10 cellular contexts compared by ENCODE assay signal in the genomic region with DNA sequence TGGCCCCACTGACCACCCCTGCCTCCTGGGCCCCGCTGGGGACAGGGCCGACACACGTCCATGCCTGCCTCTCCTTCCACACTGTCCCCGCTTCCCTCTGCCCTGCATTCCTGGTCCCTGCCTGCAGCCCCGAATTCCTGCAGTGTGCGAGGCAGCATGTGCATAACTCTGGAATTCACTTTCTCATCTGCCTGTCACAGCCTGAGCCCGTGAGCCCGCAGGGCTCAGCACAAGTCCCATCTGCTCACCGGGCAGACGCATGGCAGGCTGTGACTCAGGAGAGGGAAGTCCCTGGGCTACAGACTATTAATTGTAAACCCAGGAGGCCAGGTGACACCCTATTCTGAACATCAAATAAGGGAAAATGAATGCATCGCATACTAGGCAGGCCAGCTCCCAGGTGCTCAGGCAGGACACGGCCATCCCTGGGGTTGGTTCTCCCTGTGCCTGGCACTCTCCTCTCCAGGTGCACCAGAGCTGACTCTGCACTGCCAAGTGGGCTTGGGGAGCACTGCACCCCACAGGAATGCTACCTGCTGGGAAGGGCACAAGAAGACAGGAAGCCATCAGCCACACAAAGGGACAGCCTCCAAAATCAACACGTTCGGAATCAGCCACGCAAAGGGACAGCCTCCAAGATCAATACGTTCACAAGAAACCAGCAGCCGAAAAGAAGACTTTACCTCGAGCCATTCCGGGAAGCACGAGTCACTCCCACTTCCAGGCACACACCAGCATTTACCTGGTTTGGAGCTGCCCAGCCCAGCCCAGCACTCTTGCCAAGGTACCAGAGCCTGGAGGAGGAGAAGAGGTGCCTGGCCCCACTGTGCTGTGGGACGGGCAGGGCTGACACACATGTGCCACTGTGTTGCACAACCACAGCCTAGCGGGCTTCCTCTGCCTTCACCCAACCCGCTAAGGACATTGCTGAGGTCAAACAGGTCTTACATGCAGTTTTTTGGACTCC.
A peak's percentile ranks its signal among the peaks of the same experiment; 100 is the strongest.
DNase-seq lines count a peak whose midpoint lies in the region; ATAC-seq and TF ChIP-seq lines count a peak whose summit lies in the region.
"Had no signal": no experiment of that assay in that cellular context is flagged by ENCODE, and none has a peak within 500 bp of the region (broad histone marks: within the 10 kb centered on the region; RNA-seq: fewer than 3 reads in every experiment).

No MANE protein-coding gene starts in this region.

- no peaks in the 10 kb centered on the region for H3K9me3 Mint-ChIP-seq in activated CD8-positive, alpha-beta memory T cell treated with anti-CD3 and anti-CD28 coated beads, Interleukin-2, amount 10 ng/mL, durations not matched to agents 7 days and 5 days (ENCODE audit: low read depth)
- no peaks in the 10 kb centered on the region for H3K9me3 Mint-ChIP-seq in activated CD8-positive, alpha-beta T cell treated with anti-CD3 and anti-CD28 coated beads, Interleukin-2, amount 10 ng/mL, durations not matched to agents 7 days and 5 days (ENCODE audit: insufficient read depth)
- H3K9me3 Mint-ChIP-seq: neural crest cell had no signal

- H3K4me3 ChIP-seq in SJCRH30 (no peak overlapping the region), upper lobe of right lung (no peak overlapping the region)

- H3K27me3 Mint-ChIP-seq in activated CD8-positive, alpha-beta memory T cell treated with anti-CD3 and anti-CD28 coated beads, Interleukin-2, amount 10 ng/mL, durations not matched to agents 7 days and 5 days, result peaks cover 11% of the 10 kb centered on the region
- peaks cover 20% of the 10 kb centered on the region for H3K27me3 Mint-ChIP-seq in activated CD8-positive, alpha-beta T cell treated with anti-CD3 and anti-CD28 coated beads, Interleukin-2, amount 10 ng/mL, durations not matched to agents 7 days and 5 days (ENCODE audit: low read depth)

- H3K27ac ChIP-seq in SJCRH30, result no peak overlapping the region
- no peak overlapping the region for H3K27ac ChIP-seq in upper lobe of right lung

- H3K27me3 ChIP-seq in SJCRH30, result 0 out of 2 replicates have a peak, but pooled peaks cover 4% of the 10 kb centered on the region
- H3K27me3 ChIP-seq in upper lobe of right lung, result no peaks in the 10 kb centered on the region

- H3K4me3 Mint-ChIP-seq in activated CD8-positive, alpha-beta memory T cell treated with anti-CD3 and anti-CD28 coated beads, Interleukin-2, amount 10 ng/mL, durations not matched to agents 7 days and 5 days, result no peak overlapping the region
- no peak overlapping the region for H3K4me3 Mint-ChIP-seq in activated CD8-positive, alpha-beta T cell treated with anti-CD3 and anti-CD28 coated beads, Interleukin-2, amount 10 ng/mL, durations not matched to agents 7 days and 5 days
- H3K4me3 Mint-ChIP-seq: neural crest cell had no signal

- no peak for ATAC-seq in activated CD8-positive, alpha-beta memory T cell treated with anti-CD3 and anti-CD28 coated beads, Interleukin-2, amount 10 ng/mL, durations not matched to agents 7 days and 5 days
- ATAC-seq in upper lobe of right lung (peak; percentile 63), HG03175 (IDR thresholded peaks at IDR 0.05; ENCODE audit: unreplicated experiment) (no peak)
- ATAC-seq in activated CD8-positive, alpha-beta T cell treated with anti-CD3 and anti-CD28 coated beads, Interleukin-2, amount 10 ng/mL, durations not matched to agents 7 days and 5 days, result no peak

- POLR2A ChIA-PET in activated CD8-positive, alpha-beta T cell treated with anti-CD3 and anti-CD28 coated beads, Interleukin-2, amount 10 ng/mL, durations not matched to agents 7 days and 5 days (lab: Charles Lee), result interaction anchor here (0.5 kb wide), 1 partner anchor 228 kb away, joined by 3 read pairs; no protein-coding TSS in a partner anchor

- peak; percentile 12 for DNase-seq in activated CD8-positive, alpha-beta memory T cell treated with anti-CD3 and anti-CD28 coated beads, Interleukin-2, amount 50 U/mL, for 4 hours
- no peak for DNase-seq in activated CD8-positive, alpha-beta memory T cell treated with anti-CD3 and anti-CD28 coated beads, Interleukin-2, amount 10 ng/mL, durations not matched to agents 7 days and 5 days
- peak; percentile 26 to 35 for DNase-seq in SJCRH30
- DNase-seq in left kidney (ENCODE audit: low read depth, low spot score), result peak; percentile 75
- DNase-seq in upper lobe of right lung, result peak; percentile 66
- DNase-seq in activated CD8-positive, alpha-beta T cell treated with anti-CD3 and anti-CD28 coated beads, Interleukin-2, amount 10 ng/mL, durations not matched to agents 7 days and 5 days, result no peak
- DNase-seq in NCI-H1092 (lab: John Stamatoyannopoulos, UW), result no peak
- DNase-seq: erythroblast had no signal

- peaks cover 12% of the 10 kb centered on the region for H3K4me1 Mint-ChIP-seq in activated CD8-positive, alpha-beta memory T cell treated with anti-CD3 and anti-CD28 coated beads, Interleukin-2, amount 10 ng/mL, durations not matched to agents 7 days and 5 days
- peaks cover 31% of the 10 kb centered on the region for H3K4me1 Mint-ChIP-seq in activated CD8-positive, alpha-beta T cell treated with anti-CD3 and anti-CD28 coated beads, Interleukin-2, amount 10 ng/mL, durations not matched to agents 7 days and 5 days (ENCODE audit: low read depth)

- no peak overlapping the region for H3K27ac Mint-ChIP-seq in activated CD8-positive, alpha-beta memory T cell treated with anti-CD3 and anti-CD28 coated beads, Interleukin-2, amount 10 ng/mL, durations not matched to agents 7 days and 5 days
- no peak overlapping the region for H3K27ac Mint-ChIP-seq in activated CD8-positive, alpha-beta T cell treated with anti-CD3 and anti-CD28 coated beads, Interleukin-2, amount 10 ng/mL, durations not matched to agents 7 days and 5 days

- H3K4me1 ChIP-seq in SJCRH30 (no peaks in the 10 kb centered on the region), upper lobe of right lung (peaks cover 12% of the 10 kb centered on the region)

- CTCF ChIA-PET in activated CD8-positive, alpha-beta memory T cell treated with anti-CD3 and anti-CD28 coated beads, Interleukin-2, amount 10 ng/mL, durations not matched to agents 7 days and 5 days (lab: Charles Lee), result no interaction called here
- CTCF ChIA-PET in activated CD8-positive, alpha-beta T cell treated with anti-CD3 and anti-CD28 coated beads, Interleukin-2, amount 10 ng/mL, durations not matched to agents 7 days and 5 days (lab: Charles Lee), result no interaction called here

- TF ChIP-seq CTCF in upper lobe of right lung (IDR thresholded peaks at IDR 0.05), result no peak

- H3K9me3 ChIP-seq in SJCRH30 (replicated peaks) (no peaks in the 10 kb centered on the region), upper lobe of right lung (no peaks in the 10 kb centered on the region)

- H3K36me3 Mint-ChIP-seq in activated CD8-positive, alpha-beta memory T cell treated with anti-CD3 and anti-CD28 coated beads, Interleukin-2, amount 10 ng/mL, durations not matched to agents 7 days and 5 days, result no peaks in the 10 kb centered on the region
- no peaks in the 10 kb centered on the region for H3K36me3 Mint-ChIP-seq in activated CD8-positive, alpha-beta T cell treated with anti-CD3 and anti-CD28 coated beads, Interleukin-2, amount 10 ng/mL, durations not matched to agents 7 days and 5 days (ENCODE audit: low read depth)

- H3K36me3 ChIP-seq in SJCRH30 (no peaks in the 10 kb centered on the region), upper lobe of right lung (no peaks in the 10 kb centered on the region)

- intact Hi-C loops in upper lobe of right lung (cut with DNase I), result no loop called here

Comparison
In these comparisons a context has a peak if more than half of its experiments do, and no peak if none do; other contexts are left out.
1. DNase-seq: peak in activated CD8-positive, alpha-beta memory T cell treated with anti-CD3 and anti-CD28 coated beads, Interleukin-2, amount 50 U/mL, for 4 hours (single experiment), SJCRH30 (2 of 2), left kidney (single experiment) and upper lobe of right lung (single experiment); none in activated CD8-positive, alpha-beta memory T cell treated with anti-CD3 and anti-CD28 coated beads, Interleukin-2, amount 10 ng/mL, durations not matched to agents 7 days and 5 days (single experiment), activated CD8-positive, alpha-beta T cell treated with anti-CD3 and anti-CD28 coated beads, Interleukin-2, amount 10 ng/mL, durations not matched to agents 7 days and 5 days (single experiment) and NCI-H1092 (single experiment).